8 cellular contexts compared by ENCODE assay signal in the genomic region with DNA sequence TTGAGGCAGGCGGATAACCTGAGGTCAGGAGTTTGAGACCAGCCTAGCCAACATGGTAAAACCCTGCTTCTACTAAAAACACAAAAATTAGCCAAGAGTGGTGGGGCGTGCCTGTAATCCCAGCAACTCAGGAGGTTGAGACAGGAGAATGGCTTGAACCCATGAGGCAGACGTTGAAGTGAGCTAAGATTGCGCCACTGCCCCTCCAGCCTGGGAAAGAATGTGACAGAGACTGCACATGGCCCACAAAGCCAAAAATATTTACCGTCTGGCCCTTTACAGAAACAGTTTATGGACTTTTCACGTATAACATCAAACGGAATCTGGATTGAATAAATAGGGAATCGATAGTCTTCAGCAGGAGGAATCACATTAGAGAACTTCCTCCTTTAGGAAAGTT. TPM values are rescaled to one million over a fixed set of nuclear protein-coding genes. Genes with fewer than 3 reads are reported as not detected.
DNase-seq lines count a peak whose midpoint lies in the region; ATAC-seq and TF ChIP-seq lines count a peak whose summit lies in the region.

No MANE protein-coding gene starts in this region.

- POLR2A ChIA-PET in T-cell (lab: Charles Lee): interaction anchor here in 1 of 2 donors (0.7 to 1.4 kb wide), 2 partner anchors 10 to 1067 kb away, joined by 4 to 7 read pairs; no protein-coding TSS in a partner anchor

- H3K27ac Mint-ChIP-seq in activated naive CD4-positive, alpha-beta T cell treated with anti-CD3 and anti-CD28 coated beads, Interleukin-2, amount 50 U/mL, for 24 hours: peak overlapping the region; percentile 80
- peak overlapping the region; percentile 15 to 45 for H3K27ac Mint-ChIP-seq in T-cell
- H3K27ac Mint-ChIP-seq in natural killer cell treated with Interleukin-12 subunit alpha and Interleukin-12 subunit beta and Interleukin-15 and Interleukin-18, amount 100 ng/mL, for 72 hours: no peak overlapping the region

- H3K4me3 ChIP-seq in foreskin fibroblast (ENCODE audit: low read depth in 1 of 2, low read length in 2 of 2) (peak overlapping the region; percentile 56 to 61), tibial nerve (peak overlapping the region in 1 of 4 donors; percentile 49)

- peaks cover 0 to 53% (median 35%) of the 10 kb centered on the region in 4 donors for H3K4me1 ChIP-seq in tibial nerve

- no peak for TF ChIP-seq EP300 in tibial nerve (IDR thresholded peaks at IDR 0.05)

- H3K27me3 Mint-ChIP-seq in activated naive CD4-positive, alpha-beta T cell treated with anti-CD3 and anti-CD28 coated beads, Interleukin-2, amount 50 U/mL, for 24 hours: no peaks in the 10 kb centered on the region
- H3K27me3 Mint-ChIP-seq in T-cell: no peaks in the 10 kb centered on the region
- no peaks in the 10 kb centered on the region for H3K27me3 Mint-ChIP-seq in natural killer cell treated with Interleukin-12 subunit alpha and Interleukin-12 subunit beta and Interleukin-15 and Interleukin-18, amount 100 ng/mL, for 72 hours

- CTCF ChIA-PET in T-cell (lab: Charles Lee): no interaction called here

- peaks cover 28% of the 10 kb centered on the region for H3K36me3 Mint-ChIP-seq in activated naive CD4-positive, alpha-beta T cell treated with anti-CD3 and anti-CD28 coated beads, Interleukin-2, amount 50 U/mL, for 24 hours
- H3K36me3 Mint-ChIP-seq in T-cell: peaks cover 53% of the 10 kb centered on the region
- peaks cover 46% of the 10 kb centered on the region for H3K36me3 Mint-ChIP-seq in natural killer cell treated with Interleukin-12 subunit alpha and Interleukin-12 subunit beta and Interleukin-15 and Interleukin-18, amount 100 ng/mL, for 72 hours

- no peaks in the 10 kb centered on the region for H3K9me3 ChIP-seq in tibial nerve

- peak overlapping the region in 3 of 4 donors; percentile 1 to 82 (median 45) for H3K27ac ChIP-seq in tibial nerve

- H3K36me3 ChIP-seq in tibial nerve: peaks cover 3 to 40% (median 9%) of the 10 kb centered on the region in 3 donors

- H3K4me3 Mint-ChIP-seq in activated naive CD4-positive, alpha-beta T cell treated with anti-CD3 and anti-CD28 coated beads, Interleukin-2, amount 50 U/mL, for 24 hours: peak overlapping the region; percentile 98
- peak overlapping the region in 2 of 3 donors; percentile 85 to 87 for H3K4me3 Mint-ChIP-seq in T-cell
- no peak overlapping the region for H3K4me3 Mint-ChIP-seq in natural killer cell treated with Interleukin-12 subunit alpha and Interleukin-12 subunit beta and Interleukin-15 and Interleukin-18, amount 100 ng/mL, for 72 hours

- H3K9me3 Mint-ChIP-seq in activated naive CD4-positive, alpha-beta T cell treated with anti-CD3 and anti-CD28 coated beads, Interleukin-2, amount 50 U/mL, for 24 hours: no peaks in the 10 kb centered on the region
- H3K9me3 Mint-ChIP-seq in T-cell: no peaks in the 10 kb centered on the region
- no peaks in the 10 kb centered on the region for H3K9me3 Mint-ChIP-seq in natural killer cell treated with Interleukin-12 subunit alpha and Interleukin-12 subunit beta and Interleukin-15 and Interleukin-18, amount 100 ng/mL, for 72 hours

- H3K27me3 ChIP-seq in tibial nerve: no peaks in the 10 kb centered on the region

- TF ChIP-seq POLR2A in tibial nerve (IDR thresholded peaks at IDR 0.05): no peak

- H3K4me1 Mint-ChIP-seq in activated naive CD4-positive, alpha-beta T cell treated with anti-CD3 and anti-CD28 coated beads, Interleukin-2, amount 50 U/mL, for 24 hours: peaks cover 53% of the 10 kb centered on the region
- peaks cover 46 to 61% (median 57%) of the 10 kb centered on the region in 3 donors for H3K4me1 Mint-ChIP-seq in T-cell
- H3K4me1 Mint-ChIP-seq in natural killer cell treated with Interleukin-12 subunit alpha and Interleukin-12 subunit beta and Interleukin-15 and Interleukin-18, amount 100 ng/mL, for 72 hours (ENCODE audit: low read depth in 2 of 2): peaks cover 40 to 48% of the 10 kb centered on the region in 2 donors

- no peak for ATAC-seq in T-cell (replicated peaks in 1 of 4)
- no peak for ATAC-seq in HG02763 (IDR thresholded peaks at IDR 0.05; ENCODE audit: unreplicated experiment)
- no peak for ATAC-seq in natural killer cell treated with Interleukin-12 subunit alpha and Interleukin-12 subunit beta and Interleukin-15 and Interleukin-18, amount 100 ng/mL, for 72 hours

- DNase-seq in activated naive CD4-positive, alpha-beta T cell treated with anti-CD3 and anti-CD28 coated beads, Interleukin-2, amount 50 U/mL, for 16 hours: no peak
- no peak for DNase-seq in T-cell
- DNase-seq in foreskin fibroblast: peak; percentile 63 to 82
- DNase-seq in tibial nerve (ENCODE audit: low spot score in 2 of 2): no peak
- DNase-seq in natural killer cell treated with Interleukin-12 subunit alpha and Interleukin-12 subunit beta and Interleukin-15 and Interleukin-18, amount 100 ng/mL, for 72 hours (ENCODE audit: low spot score): no peak
- DNase-seq in activated CD8-positive, alpha-beta memory T cell treated with anti-CD3 and anti-CD28 coated beads, Interleukin-2, amount 50 U/mL, for 48 hours: no peak

- no peak for TF ChIP-seq CTCF in foreskin fibroblast (IDR thresholded peaks at IDR 0.05; ENCODE audit: low read depth, low read length)
- TF ChIP-seq CTCF in tibial nerve (IDR thresholded peaks at IDR 0.05): no peak

- WGBS in tibial nerve, 2 donors: 30 to 38% methylated on average over 8 of the region's 8 CpGs

RNA-seq across cellular contexts. Expression of a gene that starts 3.5 kb away (rescaled TPM):
- 100 to 1,000 TPM in 3 of 5 donors, 10 to 100 TPM in 2; 92.8 to 237 (median 108) TPM for total RNA-seq in T-cell
- total RNA-seq in tibial nerve: 100 to 1,000 TPM in 1 of 4 donors, 10 to 100 TPM in 3; 66.6 to 128 (median 80.7) TPM
- 100 to 1,000 TPM in 1 of 2 donors, 10 to 100 TPM in 1; 93.7 to 111 TPM for total RNA-seq in natural killer cell treated with Interleukin-12 subunit alpha and Interleukin-12 subunit beta and Interleukin-15 and Interleukin-18, amount 100 ng/mL, for 72 hours

RNA-seq across cellular contexts. Expression of a gene that starts 3.8 kb away (rescaled TPM):
- 10 to 100 TPM; 26.2 to 35.7 (median 29.2) TPM for total RNA-seq in T-cell
- 10 to 100 TPM; 14.2 to 27.8 (median 19.7) TPM for total RNA-seq in tibial nerve
- total RNA-seq in natural killer cell treated with Interleukin-12 subunit alpha and Interleukin-12 subunit beta and Interleukin-15 and Interleukin-18, amount 100 ng/mL, for 72 hours: 100 to 1,000 TPM in 1 of 2 donors, 10 to 100 TPM in 1; 65.1 to 187 TPM

RNA-seq across cellular contexts. Expression of a gene that starts 22.5 kb away (rescaled TPM):
- 10 to 100 TPM; 41.9 to 49.5 (median 45.3) TPM for total RNA-seq in T-cell
- 10 to 100 TPM; 22.2 to 32.6 (median 27.4) TPM for total RNA-seq in tibial nerve
- total RNA-seq in natural killer cell treated with Interleukin-12 subunit alpha and Interleukin-12 subunit beta and Interleukin-15 and Interleukin-18, amount 100 ng/mL, for 72 hours: 10 to 100 TPM; 37.0 to 42.7 TPM

Comparison
In these comparisons a context has a peak if more than half of its experiments do, and no peak if none do; other contexts are left out.
1. H3K27ac Mint-ChIP-seq: peak in activated naive CD4-positive, alpha-beta T cell treated with anti-CD3 and anti-CD28 coated beads, Interleukin-2, amount 50 U/mL, for 24 hours (single experiment) and T-cell (2 of 2); none in natural killer cell treated with Interleukin-12 subunit alpha and Interleukin-12 subunit beta and Interleukin-15 and Interleukin-18, amount 100 ng/mL, for 72 hours (0 of 2).
2. DNase-seq: peak in foreskin fibroblast (2 of 2); none in activated naive CD4-positive, alpha-beta T cell treated with anti-CD3 and anti-CD28 coated beads, Interleukin-2, amount 50 U/mL, for 16 hours (single experiment), T-cell (0 of 34), tibial nerve (0 of 2), natural killer cell treated with Interleukin-12 subunit alpha and Interleukin-12 subunit beta and Interleukin-15 and Interleukin-18, amount 100 ng/mL, for 72 hours (single experiment) and activated CD8-positive, alpha-beta memory T cell treated with anti-CD3 and anti-CD28 coated beads, Interleukin-2, amount 50 U/mL, for 48 hours (single experiment).